ENCODE assay signal across 8 cellular contexts in the genomic region with DNA sequence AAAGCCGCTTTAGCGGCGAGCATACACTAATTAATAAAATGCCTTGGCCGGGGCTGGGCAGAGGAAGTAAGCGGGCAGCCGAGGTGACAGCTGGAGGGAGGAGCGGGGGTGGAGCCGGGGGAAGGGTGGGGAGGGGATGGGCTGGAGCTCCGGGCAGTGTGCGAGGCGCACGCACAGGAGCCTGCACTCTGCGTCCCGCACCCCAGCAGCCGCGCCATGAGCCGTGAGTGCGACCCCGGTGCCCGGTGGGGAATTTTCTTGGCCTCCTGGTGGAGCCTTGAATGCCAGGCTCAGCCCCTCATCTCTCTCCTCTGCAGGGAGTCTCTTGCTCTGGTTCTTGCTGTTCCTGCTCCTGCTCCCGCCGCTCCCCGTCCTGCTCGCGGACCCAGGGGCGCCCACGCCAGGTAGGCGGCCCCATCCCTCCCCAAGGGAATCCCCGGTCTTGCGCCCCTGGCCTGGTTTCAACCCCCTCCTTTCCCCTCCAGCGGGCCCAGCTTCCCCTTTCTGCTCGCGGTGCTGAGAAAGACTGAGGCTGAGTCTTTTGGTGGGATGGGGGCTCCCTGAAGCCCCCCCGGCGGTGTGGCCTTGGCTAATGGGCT. TPM values are rescaled to one million over a fixed set of nuclear protein-coding genes. Genes with fewer than 3 reads are reported as not detected.
A peak's percentile ranks its signal among the peaks of the same experiment; 100 is the strongest.
DNase-seq lines count a peak whose midpoint lies in the region; ATAC-seq and TF ChIP-seq lines count a peak whose summit lies in the region.

A gene (plus strand): TSS at position 156 of the 599 bp plus-strand sequence. CDS start 61 bp downstream, at position 217.

- 2% methylated on average over 35 of the region's 35 CpGs for WGBS in HUES64

- no peaks in the 10 kb centered on the region for H3K36me3 Mint-ChIP-seq in Calu3 (ENCODE audit: insufficient read depth, unreplicated experiment)

- H3K4me1 ChIP-seq in HUES64 (ENCODE audit: insufficient read depth, low read length), result peaks cover 21% of the 10 kb centered on the region
- H3K4me1 ChIP-seq in cardiac muscle cell (ENCODE audit: low read depth), result peaks cover 10% of the 10 kb centered on the region
- H3K4me1 ChIP-seq in rectal smooth muscle tissue (ENCODE audit: control insufficient read depth, insufficient read depth, low read length), result peaks cover 33% of the 10 kb centered on the region

- H3K4me3 Mint-ChIP-seq in Calu3 (ENCODE audit: low read depth, unreplicated experiment), result peak within 1 kb of the TSS; percentile 56

- H3K4me3 ChIP-seq in HUES64 (ENCODE audit: low read length) (peak within 1 kb of the TSS; percentile 68), WI38 (ENCODE audit: low read depth, low read length) (peak within 1 kb of the TSS; percentile 71), cardiac muscle cell (peak within 1 kb of the TSS; percentile 13), rectal smooth muscle tissue (ENCODE audit: low read length) (peak within 1 kb of the TSS; percentile 65)

- no peaks in the 10 kb centered on the region for H3K9me3 ChIP-seq in HUES64 (ENCODE audit: insufficient read depth, low read depth, low read length)
- H3K9me3 ChIP-seq in cardiac muscle cell (ENCODE audit: low read depth), result no peaks in the 10 kb centered on the region

- H3K9ac ChIP-seq in HUES64 (ENCODE audit: low read depth, low read length) (no peak within 1 kb of the TSS), rectal smooth muscle tissue (ENCODE audit: low read length) (peak within 1 kb of the TSS; percentile 39)

- DNase-seq in Calu3 (peak; percentile 19), cardiac muscle cell (ENCODE audit: low read depth in 1 of 2, low spot score in 1 of 2) (peak; percentile 48 to 80), NCI-H1105 (lab: John Stamatoyannopoulos, UW) (no peak)
- DNase-seq in stimulated activated CD4-positive, alpha-beta T cell treated with anti-CD3 and anti-CD28 coated beads, Interleukin-1b, Interleukin-23, amount 100 ng/mL, for 48 hours, result no peak

- no peak within 1 kb of the TSS for H3K27ac Mint-ChIP-seq in Calu3 (ENCODE audit: unreplicated experiment)

- no TSS peak for BruUV-seq in Calu3 (replicated peaks; lab: Mats Ljungman, UMichigan)

- peaks cover 19% of the 10 kb centered on the region for H3K27me3 Mint-ChIP-seq in Calu3 (ENCODE audit: unreplicated experiment)

- peaks cover 3% of the 10 kb centered on the region for H3K4me1 Mint-ChIP-seq in Calu3 (ENCODE audit: low read depth, unreplicated experiment)

- H3K27ac ChIP-seq in HUES64 (ENCODE audit: low read depth, low read length) (no peak within 1 kb of the TSS), cardiac muscle cell (no peak within 1 kb of the TSS), rectal smooth muscle tissue (ENCODE audit: low read depth, low read length) (peak within 1 kb of the TSS; percentile 89)

- intact Hi-C loops in Calu3 (cut with micrococcal nuclease; ENCODE audit: unreplicated experiment), result no loop called here

- no peak for TF ChIP-seq CTCF in Calu3 (IDR thresholded peaks at IDR 0.05; ENCODE audit: unreplicated experiment)
- TF ChIP-seq CTCF in WI38 (IDR thresholded peaks at IDR 0.05; ENCODE audit: low read depth, low read length), result no peak
- no peak for TF ChIP-seq CTCF in cardiac muscle cell (IDR thresholded peaks at IDR 0.05; ENCODE audit: low read depth, low read length)

- H3K36me3 ChIP-seq in HUES64 (ENCODE audit: insufficient read depth, low read length), result no peaks in the 10 kb centered on the region
- no peaks in the 10 kb centered on the region for H3K36me3 ChIP-seq in cardiac muscle cell
- H3K36me3 ChIP-seq in rectal smooth muscle tissue (ENCODE audit: control insufficient read depth, insufficient read depth, low read length), result no peaks in the 10 kb centered on the region

- H3K27me3 ChIP-seq in HUES64 (ENCODE audit: insufficient read depth, low read length) (peaks cover 65% of the 10 kb centered on the region), cardiac muscle cell (peaks cover 39% of the 10 kb centered on the region), rectal smooth muscle tissue (ENCODE audit: control insufficient read depth, insufficient read depth, low read length) (peaks cover 2% of the 10 kb centered on the region)

- CTCF ChIA-PET in Calu3 (lab: Charles Lee), result no interaction called here

- ATAC-seq in GM19455 (IDR thresholded peaks at IDR 0.05; ENCODE audit: unreplicated experiment), result peak; percentile 62

- peaks cover 4% of the 10 kb centered on the region for H3K9me3 Mint-ChIP-seq in Calu3 (ENCODE audit: low read depth, unreplicated experiment)

RNA-seq across cellular contexts. Expression of the gene that starts here (rescaled TPM):
- total RNA-seq in Calu3 (2022) (0.66 and 0.71 TPM in 2 replicates), cardiac muscle cell (0.74 and 1.2 TPM in 2 replicates)
- polyA plus RNA-seq in HUES64 (2013, experiment 1 of 2), result 1.00 TPM
- 1.7 TPM for polyA plus RNA-seq in HUES64 (2013, experiment 2 of 2)
- 1.4 TPM in 1 of 2 replicates, not detected in the other for polyA plus RNA-seq in cardiac muscle cell

Comparison
In these comparisons a context has a peak if more than half of its experiments do, and no peak if none do; other contexts are left out.
1. Peak in DNase-seq in Calu3; RNA of the gene not detected or under 1 TPM.
2. DNase-seq: peak in cardiac muscle cell (2 of 2); none in stimulated activated CD4-positive, alpha-beta T cell treated with anti-CD3 and anti-CD28 coated beads, Interleukin-1b, Interleukin-23, amount 100 ng/mL, for 48 hours (single experiment) and NCI-H1105 (single experiment).
3. H3K4me3 ChIP-seq: peak in every context shown above with its lines; median percentile 71 in WI38; 68 in HUES64; 65 in rectal smooth muscle tissue; 13 in cardiac muscle cell.